Comparison of ENCODE assay signal across 16 cellular contexts in genomic region chr2:146415291-146415690, GRCh38.
DNase-seq lines count a peak whose midpoint lies in the region; TF ChIP-seq lines count a peak whose summit lies in the region.
"Had no signal": no experiment of that assay in that cellular context is flagged by ENCODE, and none has a peak within 500 bp of the region (broad histone marks: within the 10 kb centered on the region; RNA-seq: fewer than 3 reads in every experiment).

No MANE protein-coding gene starts in this region.

- no peaks in the 10 kb centered on the region for H3K9me3 ChIP-seq in A673 (ENCODE audit: low read depth, low read length, poor library complexity, severe bottlenecking)
- no peaks in the 10 kb centered on the region for H3K9me3 ChIP-seq in endodermal cell (ENCODE audit: control insufficient read depth, low read length)

- no peak for TF ChIP-seq CTCF in A673 (conservative IDR thresholded peaks at IDR 0.05; ENCODE audit: low read depth, low read length)
- TF ChIP-seq CTCF in endodermal cell (conservative IDR thresholded peaks at IDR 0.05): no peak

- peaks cover 17% of the 10 kb centered on the region for H3K4me1 Mint-ChIP-seq in endodermal cell
- H3K4me1 Mint-ChIP-seq: B cell had no signal

- CTCF ChIA-PET in A673 (lab: Charles Lee): no interaction called here

- no peak overlapping the region for H3K9ac ChIP-seq in endodermal cell (ENCODE audit: extremely low read depth, low read length, poor library complexity, severe bottlenecking)

- POLR2A ChIA-PET in A673 (lab: Charles Lee; ENCODE audit: low non-redundant PET): no interaction called here

- peaks cover 6% of the 10 kb centered on the region for H3K9me3 Mint-ChIP-seq in endodermal cell
- H3K9me3 Mint-ChIP-seq: T-helper 1 cell treated with Interleukin-12 subunit alpha and Interleukin-12 subunit beta and Interleukin-4 antibody, amounts not matched to agents 30 μg/mL and 1 μg/mL, for 36 hours had no signal

- H3K4me3 ChIP-seq in A673 (ENCODE audit: low read depth, low read length, poor library complexity, severe bottlenecking): no peak overlapping the region
- H3K4me3 ChIP-seq in H7 (ENCODE audit: insufficient read depth, low read depth, low read length): no peak overlapping the region
- H3K4me3 ChIP-seq in endodermal cell (ENCODE audit: low read length): no peak overlapping the region
- H3K4me3 ChIP-seq: K562 had no signal

- H3K27ac ChIP-seq in A673 (ENCODE audit: low read depth, low read length, poor library complexity, severe bottlenecking): no peak overlapping the region
- no peak overlapping the region for H3K27ac ChIP-seq in endodermal cell (ENCODE audit: low read depth, low read length)

- H3K4me3 Mint-ChIP-seq in endodermal cell: no peak overlapping the region
- H3K4me3 Mint-ChIP-seq: B cell; CD8-positive, alpha-beta T cell; T-helper 1 cell treated with Interleukin-12 subunit alpha and Interleukin-12 subunit beta and Interleukin-4 antibody, amounts not matched to agents 30 μg/mL and 1 μg/mL, for 36 hours had no signal

- no TSS peak for BruUV-seq in A673 (replicated peaks; lab: Mats Ljungman, UMichigan)

- H3K27ac Mint-ChIP-seq in endodermal cell: peak overlapping the region; percentile 46
- H3K27ac Mint-ChIP-seq: B cell; CD8-positive, alpha-beta T cell; T-helper 1 cell treated with Interleukin-12 subunit alpha and Interleukin-12 subunit beta and Interleukin-4 antibody, amounts not matched to agents 30 μg/mL and 1 μg/mL, for 36 hours had no signal

- no peaks in the 10 kb centered on the region for H3K36me3 ChIP-seq in A673 (ENCODE audit: insufficient read depth, low read length, poor library complexity, severe bottlenecking)
- H3K36me3 ChIP-seq in H7 (replicated peaks; ENCODE audit: control insufficient read depth, insufficient read depth, low read length): no peaks in the 10 kb centered on the region
- no peaks in the 10 kb centered on the region for H3K36me3 ChIP-seq in endodermal cell (ENCODE audit: control insufficient read depth, insufficient read depth, low read length)

- peaks cover 27% of the 10 kb centered on the region for H3K4me1 ChIP-seq in A673 (ENCODE audit: insufficient read depth, low read length, poor library complexity, severe bottlenecking)
- H3K4me1 ChIP-seq in endodermal cell (ENCODE audit: control insufficient read depth, insufficient read depth, low read length): peaks cover 8% of the 10 kb centered on the region

- H3K36me3 Mint-ChIP-seq in endodermal cell (ENCODE audit: low read depth): peaks cover under 1% of the 10 kb centered on the region
- H3K36me3 Mint-ChIP-seq: CD8-positive, alpha-beta T cell had no signal

- DNase-seq in A673 (ENCODE audit: low spot score) (peak; percentile 87), H7 (peak; percentile 16), NCI-H1436 treated with DMSO at 0.1 percent for 48 hours (lab: John Stamatoyannopoulos, UW) (peak; percentile 75), endodermal cell (no peak), DMS 273 (lab: John Stamatoyannopoulos, UW; ENCODE audit: unreplicated experiment) (no peak), AML-193 (lab: John Stamatoyannopoulos, UW) (no peak)
- no peak for DNase-seq in stimulated activated CD8-positive, alpha-beta memory T cell treated with anti-CD3 and anti-CD28 coated beads, Interleukin-4, amount 100 ng/mL, for 48 hours
- DNase-seq: ACHN; CD8-positive, alpha-beta T cell; NCI-H187 treated with DMSO at 0.1 percent for 48 hours; NCI-H226; NCI-H774; SHP77 treated with DMSO at 0.1 percent for 48 hours had no signal

- 71 to 88% methylated on average over 1 to 2 of the region's 2 CpGs for WGBS in endodermal cell (ENCODE audit: insufficient coverage in 1 of 2, insufficient read length in 1 of 2), 2 experiments

- H3K27me3 Mint-ChIP-seq in endodermal cell (ENCODE audit: insufficient read depth): no peaks in the 10 kb centered on the region
- H3K27me3 Mint-ChIP-seq: B cell had no signal

- intact Hi-C loops in A673 (cut with micrococcal nuclease; ENCODE audit: unreplicated experiment): no loop called here

- no peaks in the 10 kb centered on the region for H3K27me3 ChIP-seq in A673 (replicated peaks; ENCODE audit: insufficient read depth, low read depth, low read length, poor library complexity)
- no peaks in the 10 kb centered on the region for H3K27me3 ChIP-seq in H7 (ENCODE audit: control insufficient read depth, insufficient read depth, low read length)
- H3K27me3 ChIP-seq in endodermal cell (ENCODE audit: control insufficient read depth, insufficient read depth, low read length, poor library complexity, severe bottlenecking): no peaks in the 10 kb centered on the region

Comparison
In these comparisons a context has a peak if more than half of its experiments do, and no peak if none do; other contexts are left out.
1. DNase-seq: peak in A673 (single experiment), H7 (single experiment) and NCI-H1436 treated with DMSO at 0.1 percent for 48 hours (single experiment); none in endodermal cell (single experiment), stimulated activated CD8-positive, alpha-beta memory T cell treated with anti-CD3 and anti-CD28 coated beads, Interleukin-4, amount 100 ng/mL, for 48 hours (single experiment), DMS 273 (single experiment) and AML-193 (0 of 2).